ENCODE assay signal across 26 cellular contexts in genomic region chr20:38924718-38925117, GRCh38. TPM values are rescaled to one million over a fixed set of nuclear protein-coding genes. Genes with fewer than 3 reads are reported as not detected.
A peak's percentile ranks its signal among the peaks of the same experiment; 100 is the strongest.
DNase-seq lines count a peak whose midpoint lies in the region; ATAC-seq, FAIRE-seq and TF ChIP-seq lines count a peak whose summit lies in the region.
"Had no signal": no experiment of that assay in that cellular context is flagged by ENCODE, and none has a peak within 500 bp of the region (broad histone marks: within the 10 kb centered on the region; RNA-seq: fewer than 3 reads in every experiment).

No MANE protein-coding gene starts in this region.

- peaks cover 23% of the 10 kb centered on the region for H3K4me1 ChIP-seq in osteoblast (ENCODE audit: insufficient read depth, low read length)

- H3K79me2 ChIP-seq in osteoblast (ENCODE audit: insufficient read depth, low read length) = peaks cover 34% of the 10 kb centered on the region

- H3K4me3 Mint-ChIP-seq in activated CD8-positive, alpha-beta T cell treated with anti-CD3 and anti-CD28 coated beads, Interleukin-2, amount 10 ng/mL, durations not matched to agents 7 days and 5 days = no peak overlapping the region
- H3K4me3 Mint-ChIP-seq in activated CD8-positive, alpha-beta T cell treated with anti-CD3 and anti-CD28 coated beads for 36 hours = no peak overlapping the region
- peak overlapping the region; percentile 4 to 89 (median 19) for H3K4me3 Mint-ChIP-seq in brain

- POLR2A ChIA-PET in activated CD8-positive, alpha-beta T cell treated with anti-CD3 and anti-CD28 coated beads, Interleukin-2, amount 10 ng/mL, durations not matched to agents 7 days and 5 days (lab: Charles Lee) = interaction anchor here (0.8 kb wide), 1 partner anchor 38 kb away, joined by 3 read pairs; the partner anchor contains the start of gene DHX35
- POLR2A ChIA-PET in activated CD8-positive, alpha-beta T cell treated with anti-CD3 and anti-CD28 coated beads for 36 hours (lab: Charles Lee) = no interaction called here

- H4K20me1 ChIP-seq in osteoblast (ENCODE audit: insufficient read depth, low read length) = no peaks in the 10 kb centered on the region

- peaks cover 37% of the 10 kb centered on the region for H3K36me3 Mint-ChIP-seq in activated CD8-positive, alpha-beta T cell treated with anti-CD3 and anti-CD28 coated beads, Interleukin-2, amount 10 ng/mL, durations not matched to agents 7 days and 5 days (ENCODE audit: low read depth)
- peaks cover 13% of the 10 kb centered on the region for H3K36me3 Mint-ChIP-seq in activated CD8-positive, alpha-beta T cell treated with anti-CD3 and anti-CD28 coated beads for 36 hours (ENCODE audit: low read depth)
- no peaks in the 10 kb centered on the region for H3K36me3 Mint-ChIP-seq in brain

- peak overlapping the region; percentile 7 for H3K27ac Mint-ChIP-seq in activated CD8-positive, alpha-beta T cell treated with anti-CD3 and anti-CD28 coated beads, Interleukin-2, amount 10 ng/mL, durations not matched to agents 7 days and 5 days
- no peak overlapping the region for H3K27ac Mint-ChIP-seq in activated CD8-positive, alpha-beta T cell treated with anti-CD3 and anti-CD28 coated beads for 36 hours
- peak overlapping the region in 1 of 5 experiments; percentile 2 for H3K27ac Mint-ChIP-seq in brain
- H3K27ac Mint-ChIP-seq: activated CD4-positive, alpha-beta T cell treated with anti-CD3 and anti-CD28 coated beads, Interleukin-2, amount 10 ng/mL, durations not matched to agents 7 days and 5 days had no signal

- H3K27ac ChIP-seq in osteoblast (ENCODE audit: low read depth, low read length) = no peak overlapping the region
- H3K27ac ChIP-seq: epithelial cell of prostate, spleen had no signal

- peak; percentile 36 for FAIRE-seq in HTR-8/SVneo (lab: Jason Lieb, UNC)
- FAIRE-seq: A204.1, astrocyte, GM19239, TTC549 had no signal

- H3K9me3 Mint-ChIP-seq in activated CD8-positive, alpha-beta T cell treated with anti-CD3 and anti-CD28 coated beads, Interleukin-2, amount 10 ng/mL, durations not matched to agents 7 days and 5 days (ENCODE audit: insufficient read depth) = no peaks in the 10 kb centered on the region
- no peaks in the 10 kb centered on the region for H3K9me3 Mint-ChIP-seq in activated CD8-positive, alpha-beta T cell treated with anti-CD3 and anti-CD28 coated beads for 36 hours
- peaks cover 0 to 4% (median 2%) of the 10 kb centered on the region in 5 experiments for H3K9me3 Mint-ChIP-seq in brain
- H3K9me3 Mint-ChIP-seq: activated CD4-positive, alpha-beta T cell treated with anti-CD3 and anti-CD28 coated beads, Interleukin-2, amount 10 ng/mL, durations not matched to agents 7 days and 5 days had no signal

- no peak overlapping the region for H3K4me2 ChIP-seq in osteoblast (ENCODE audit: insufficient read depth, low read length)

- H3K36me3 ChIP-seq in osteoblast (ENCODE audit: insufficient read depth, low read length) = no peaks in the 10 kb centered on the region

- H3K4me1 Mint-ChIP-seq in activated CD8-positive, alpha-beta T cell treated with anti-CD3 and anti-CD28 coated beads, Interleukin-2, amount 10 ng/mL, durations not matched to agents 7 days and 5 days (ENCODE audit: low read depth) = peaks cover 24% of the 10 kb centered on the region
- H3K4me1 Mint-ChIP-seq in activated CD8-positive, alpha-beta T cell treated with anti-CD3 and anti-CD28 coated beads for 36 hours (ENCODE audit: low read depth) = peaks cover 17% of the 10 kb centered on the region
- peaks cover 27% of the 10 kb centered on the region for H3K4me1 Mint-ChIP-seq in brain

- DNase-seq in activated CD8-positive, alpha-beta T cell treated with anti-CD3 and anti-CD28 coated beads, Interleukin-2, amount 10 ng/mL, durations not matched to agents 7 days and 5 days = no peak
- no peak for DNase-seq in activated CD8-positive, alpha-beta T cell treated with anti-CD3 and anti-CD28 coated beads for 36 hours
- DNase-seq in HTR-8/SVneo (ENCODE audit: insufficient read length, low spot score) (no peak), osteoblast (ENCODE audit: insufficient read length, low spot score, missing footprints) (no peak)
- DNase-seq in central memory CD4-positive, alpha-beta T cell = no peak
- DNase-seq: activated CD4-positive, alpha-beta T cell treated with anti-CD3 and anti-CD28 coated beads, Interleukin-2, amount 10 ng/mL, durations not matched to agents 7 days and 5 days; activated CD8-positive, alpha-beta memory T cell treated with anti-CD3 and anti-CD28 coated beads, Interleukin-2, amount 50 U/mL, for 48 hours; activated gamma-delta T cell treated with Interleukin-2 at 50 U/mL for 16 hours; cerebellar nuclear complex; EL; left ventricle myocardium superior; NCI-H1694 treated with DMSO at 0.1 percent for 48 hours; NCI-H226; NCI-H82; OCI-M1; spleen; trophoblast cell had no signal

- H3K27me3 Mint-ChIP-seq in activated CD8-positive, alpha-beta T cell treated with anti-CD3 and anti-CD28 coated beads, Interleukin-2, amount 10 ng/mL, durations not matched to agents 7 days and 5 days (ENCODE audit: low read depth) = no peaks in the 10 kb centered on the region
- H3K27me3 Mint-ChIP-seq in activated CD8-positive, alpha-beta T cell treated with anti-CD3 and anti-CD28 coated beads for 36 hours = no peaks in the 10 kb centered on the region
- H3K27me3 Mint-ChIP-seq in brain = peaks cover 18% of the 10 kb centered on the region
- H3K27me3 Mint-ChIP-seq: activated CD4-positive, alpha-beta T cell treated with anti-CD3 and anti-CD28 coated beads, Interleukin-2, amount 10 ng/mL, durations not matched to agents 7 days and 5 days had no signal

- no peak for ATAC-seq in activated CD8-positive, alpha-beta T cell treated with anti-CD3 and anti-CD28 coated beads, Interleukin-2, amount 10 ng/mL, durations not matched to agents 7 days and 5 days
- no peak for ATAC-seq in activated CD8-positive, alpha-beta T cell treated with anti-CD3 and anti-CD28 coated beads for 36 hours
- no peak for ATAC-seq in GM19324 (IDR thresholded peaks at IDR 0.05; ENCODE audit: low FRiP score, unreplicated experiment)
- ATAC-seq in HG03457 (IDR thresholded peaks at IDR 0.05; ENCODE audit: unreplicated experiment) = no peak
- ATAC-seq: left ventricle myocardium superior, Right ventricle myocardium inferior had no signal

- peak overlapping the region; percentile 26 for H2AFZ ChIP-seq in osteoblast (ENCODE audit: low read length)

- CTCF ChIA-PET in activated CD8-positive, alpha-beta T cell treated with anti-CD3 and anti-CD28 coated beads, Interleukin-2, amount 10 ng/mL, durations not matched to agents 7 days and 5 days (lab: Charles Lee) = interaction anchor here (0.9 to 3.2 kb wide), 4 partner anchors 32 to 124 kb away, joined by 4 to 26 read pairs (median 11); partner anchors contain the start of gene DHX35
- CTCF ChIA-PET in activated CD8-positive, alpha-beta T cell treated with anti-CD3 and anti-CD28 coated beads for 36 hours (lab: Charles Lee) = interaction anchor here (0.6 to 4.8 kb wide), 3 partner anchors 42 to 124 kb away, joined by 3 to 22 read pairs (median 7); no protein-coding TSS in a partner anchor

- peaks cover 27% of the 10 kb centered on the region for H3K27me3 ChIP-seq in osteoblast (ENCODE audit: insufficient read depth, low read length)

- no peak overlapping the region for H3K4me3 ChIP-seq in osteoblast (ENCODE audit: insufficient read depth, low read length)
- H3K4me3 ChIP-seq: spleen had no signal

- TF ChIP-seq CTCF in activated CD8-positive, alpha-beta T cell treated with anti-CD3 and anti-CD28 coated beads for 36 hours (IDR thresholded peaks at IDR 0.05) = no peak
- TF ChIP-seq CTCF in brain (conservative IDR thresholded peaks at IDR 0.05) (no peak), osteoblast (IDR thresholded peaks at IDR 0.05; ENCODE audit: extremely low read depth, low read depth, low read length) (no peak)

- intact Hi-C loops in activated CD8-positive, alpha-beta T cell treated with anti-CD3 and anti-CD28 coated beads for 36 hours (cut with micrococcal nuclease) = loop anchor here (2.0 kb wide), 1 partner anchor 124 kb away; no protein-coding TSS in a partner anchor

- H3K9me3 ChIP-seq in osteoblast (ENCODE audit: low read depth, low read length) = no peaks in the 10 kb centered on the region
- H3K9me3 ChIP-seq: spleen had no signal

RNA-seq across cellular contexts. Expression of gene FAM83D, which starts 1.5 kb away (rescaled TPM):
- total RNA-seq in activated CD8-positive, alpha-beta T cell treated with anti-CD3 and anti-CD28 coated beads, Interleukin-2, amount 10 ng/mL, durations not matched to agents 7 days and 5 days = 10 to 100 TPM; 24.9 to 25.6 TPM
- 10 to 100 TPM; 12.6 to 13.8 TPM for total RNA-seq in activated CD8-positive, alpha-beta T cell treated with anti-CD3 and anti-CD28 coated beads for 36 hours
- 30.7 TPM for polyA plus RNA-seq in brain (ENCODE audit: insufficient read depth, low read depth, low replicate concordance)
- total RNA-seq in osteoblast = 1.8 and 2.2 TPM in 2 replicates

RNA-seq across cellular contexts. Expression of gene DHX35, which starts 37.4 kb away (rescaled TPM):
- 10 to 100 TPM; 10.8 to 11.1 TPM for total RNA-seq in activated CD8-positive, alpha-beta T cell treated with anti-CD3 and anti-CD28 coated beads, Interleukin-2, amount 10 ng/mL, durations not matched to agents 7 days and 5 days
- 10 to 100 TPM; 12.2 to 12.6 TPM for total RNA-seq in activated CD8-positive, alpha-beta T cell treated with anti-CD3 and anti-CD28 coated beads for 36 hours
- 9.7 TPM for polyA plus RNA-seq in brain (ENCODE audit: insufficient read depth, low read depth, low replicate concordance)
- total RNA-seq in osteoblast = 9.7 and 10.5 TPM in 2 replicates

Comparison
In these comparisons a context has a peak if more than half of its experiments do, and no peak if none do; other contexts are left out.
1. H3K4me3 Mint-ChIP-seq: peak in brain (5 of 5); none in activated CD8-positive, alpha-beta T cell treated with anti-CD3 and anti-CD28 coated beads, Interleukin-2, amount 10 ng/mL, durations not matched to agents 7 days and 5 days (single experiment) and activated CD8-positive, alpha-beta T cell treated with anti-CD3 and anti-CD28 coated beads for 36 hours (single experiment).